ENCODE assay signal across 29 cellular contexts in the genomic region with DNA sequence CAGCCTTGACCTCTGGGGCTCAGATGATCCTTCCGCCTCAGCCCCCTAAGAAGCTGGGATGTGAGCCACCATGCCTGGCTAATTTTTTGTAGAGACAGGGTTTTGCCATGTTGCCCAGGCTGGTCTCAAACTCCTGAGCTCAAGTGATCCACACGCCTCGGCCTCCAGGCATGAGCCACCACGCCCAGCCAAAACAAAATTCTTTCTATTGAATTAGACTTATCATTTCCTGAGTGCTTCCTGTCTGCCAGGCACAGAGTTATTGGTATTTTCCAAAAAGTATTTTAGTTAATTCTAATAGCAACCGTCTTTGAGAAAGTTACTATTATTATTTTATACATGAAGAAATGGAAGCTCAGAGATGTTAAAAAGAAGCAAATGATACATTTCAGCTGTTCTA.
"Had no signal": no experiment of that assay in that cellular context is flagged by ENCODE, and none has a peak within 500 bp of the region (broad histone marks: within the 10 kb centered on the region; RNA-seq: fewer than 3 reads in every experiment).

No MANE protein-coding gene starts in this region.

- H3K36me3 Mint-ChIP-seq: activated naive CD4-positive, alpha-beta T cell treated with anti-CD3 and anti-CD28 coated beads, Interleukin-2, amount 50 U/mL, for 24 hours; activated naive CD8-positive, alpha-beta T cell treated with anti-CD3 and anti-CD28 coated beads for 36 hours had no signal

- H3K4me1 ChIP-seq: adrenal gland, body of pancreas had no signal

- H3K27ac Mint-ChIP-seq: activated B cell treated with CpG ODN at 0.5 μM for 24 hours; activated CD8-positive, alpha-beta T cell treated with anti-CD3 and anti-CD28 coated beads for 36 hours; activated naive CD4-positive, alpha-beta T cell treated with anti-CD3 and anti-CD28 coated beads for 36 hours; activated naive CD4-positive, alpha-beta T cell treated with anti-CD3 and anti-CD28 coated beads, Interleukin-2, amount 50 U/mL, for 24 hours; activated naive CD8-positive, alpha-beta T cell treated with anti-CD3 and anti-CD28 coated beads for 36 hours; activated naive CD8-positive, alpha-beta T cell treated with anti-CD3 and anti-CD28 coated beads, Interleukin-2, amount 50 U/mL, for 24 hours; activated T-helper 17 cell treated with anti-CD3 and anti-CD28 coated beads, Interleukin-2, amount 50 U/mL, for 72 hours had no signal

- H3K27me3 ChIP-seq: adrenal gland, body of pancreas had no signal

- H3K4me3 ChIP-seq: adrenal gland, body of pancreas had no signal

- FAIRE-seq: colon, endometrium, frontal cortex had no signal

- DNase-seq: activated B cell treated with CpG ODN at 0.5 μM for 24 hours; activated CD4-positive, alpha-beta T cell treated with anti-CD3 and anti-CD28 coated beads for 48 hours; activated CD4-positive, alpha-beta T cell treated with anti-CD3 and anti-CD28 coated beads, Interleukin-2, amount 50 U/mL, for 1 hour; activated CD4-positive, alpha-beta T cell treated with anti-CD3 and anti-CD28 coated beads, Interleukin-2, amount 50 U/mL, for 48 hours; activated CD8-positive, alpha-beta memory T cell treated with anti-CD3 and anti-CD28 coated beads for 24 hours; activated CD8-positive, alpha-beta T cell treated with anti-CD3 and anti-CD28 coated beads for 36 hours; activated effector memory CD4-positive, alpha-beta T cell treated with Interleukin-2 at 50 U/mL for 16 hours; activated naive CD4-positive, alpha-beta T cell treated with anti-CD3 and anti-CD28 coated beads for 36 hours; activated naive CD8-positive, alpha-beta T cell treated with anti-CD3 and anti-CD28 coated beads for 36 hours; activated naive CD8-positive, alpha-beta T cell treated with anti-CD3 and anti-CD28 coated beads, Interleukin-2, amount 50 U/mL, for 24 hours; activated T-cell treated with anti-CD3 and anti-CD28 coated beads, Interleukin-2, amount 50 U/mL, for 4 hours; adrenal gland; amygdala; aorta; body of pancreas; cortex of kidney; dermis blood vessel endothelial cell; effector CD4-positive, alpha-beta T cell; foreskin fibroblast; hippocampal formation; T-helper 2 cell had no signal

- H3K27ac ChIP-seq: adrenal gland, body of pancreas, VCaP had no signal

- H3K27me3 Mint-ChIP-seq: activated B cell treated with CpG ODN at 0.5 μM for 24 hours; activated naive CD4-positive, alpha-beta T cell treated with anti-CD3 and anti-CD28 coated beads, Interleukin-2, amount 50 U/mL, for 24 hours had no signal

- H3K36me3 ChIP-seq: adrenal gland had no signal

- H3K9me3 ChIP-seq: adrenal gland, body of pancreas had no signal

- H3K4me1 Mint-ChIP-seq: activated B cell treated with CpG ODN at 0.5 μM for 24 hours; activated naive CD4-positive, alpha-beta T cell treated with anti-CD3 and anti-CD28 coated beads, Interleukin-2, amount 50 U/mL, for 24 hours; activated naive CD8-positive, alpha-beta T cell treated with anti-CD3 and anti-CD28 coated beads for 36 hours; activated naive CD8-positive, alpha-beta T cell treated with anti-CD3 and anti-CD28 coated beads, Interleukin-2, amount 50 U/mL, for 24 hours; activated T-helper 17 cell treated with anti-CD3 and anti-CD28 coated beads, Interleukin-2, amount 50 U/mL, for 72 hours had no signal

- H3K9me3 Mint-ChIP-seq: activated B cell treated with CpG ODN at 0.5 μM for 24 hours; activated CD8-positive, alpha-beta T cell treated with anti-CD3 and anti-CD28 coated beads for 36 hours; activated naive CD4-positive, alpha-beta T cell treated with anti-CD3 and anti-CD28 coated beads for 36 hours; activated naive CD4-positive, alpha-beta T cell treated with anti-CD3 and anti-CD28 coated beads, Interleukin-2, amount 50 U/mL, for 24 hours; activated naive CD8-positive, alpha-beta T cell treated with anti-CD3 and anti-CD28 coated beads for 36 hours; activated naive CD8-positive, alpha-beta T cell treated with anti-CD3 and anti-CD28 coated beads, Interleukin-2, amount 50 U/mL, for 24 hours; activated T-cell treated with anti-CD3 and anti-CD28 coated beads, Interleukin-2, amount 50 U/mL, for 4 hours; activated T-helper 17 cell treated with anti-CD3 and anti-CD28 coated beads, Interleukin-2, amount 50 U/mL, for 72 hours had no signal

- H3K4me3 Mint-ChIP-seq: activated B cell treated with CpG ODN at 0.5 μM for 24 hours; activated CD8-positive, alpha-beta T cell treated with anti-CD3 and anti-CD28 coated beads for 36 hours; activated naive CD4-positive, alpha-beta T cell treated with anti-CD3 and anti-CD28 coated beads for 36 hours; activated naive CD4-positive, alpha-beta T cell treated with anti-CD3 and anti-CD28 coated beads, Interleukin-2, amount 50 U/mL, for 24 hours; activated naive CD8-positive, alpha-beta T cell treated with anti-CD3 and anti-CD28 coated beads for 36 hours; activated naive CD8-positive, alpha-beta T cell treated with anti-CD3 and anti-CD28 coated beads, Interleukin-2, amount 50 U/mL, for 24 hours; activated T-cell treated with anti-CD3 and anti-CD28 coated beads, Interleukin-2, amount 50 U/mL, for 4 hours; activated T-helper 17 cell treated with anti-CD3 and anti-CD28 coated beads, Interleukin-2, amount 50 U/mL, for 72 hours had no signal

- ATAC-seq: activated CD4-positive, CD25-positive, alpha-beta regulatory T cell treated with anti-CD3 and anti-CD28 coated beads, Interleukin-2, amount 50 U/mL, for 24 hours; activated CD8-positive, alpha-beta T cell treated with anti-CD3 and anti-CD28 coated beads for 36 hours; activated naive CD8-positive, alpha-beta T cell treated with anti-CD3 and anti-CD28 coated beads, Interleukin-2, amount 50 U/mL, for 24 hours; activated T-cell treated with anti-CD3 and anti-CD28 coated beads, Interleukin-2, amount 50 U/mL, for 4 hours; activated T-helper 17 cell treated with anti-CD3 and anti-CD28 coated beads, Interleukin-2, amount 50 U/mL, for 72 hours; body of pancreas; esophagus mucosa had no signal
